Comparison of ENCODE assay signal across 8 cellular contexts in genomic region chr13:108915095-108915633, GRCh38.
A peak's percentile ranks its signal among the peaks of the same experiment; 100 is the strongest.
DNase-seq lines count a peak whose midpoint lies in the region; ATAC-seq and TF ChIP-seq lines count a peak whose summit lies in the region.

No MANE protein-coding gene starts in this region.

- H3K4me1 ChIP-seq in Loucy (ENCODE audit: insufficient read depth, low read length, poor library complexity, severe bottlenecking): no peaks in the 10 kb centered on the region
- peaks cover 35 to 53% of the 10 kb centered on the region in 2 donors for H3K4me1 ChIP-seq in adrenal gland (replicated peaks in 1 of 2)
- no peaks in the 10 kb centered on the region for H3K4me1 ChIP-seq in urinary bladder (ENCODE audit: insufficient read depth)

- no peaks in the 10 kb centered on the region for H4K20me1 ChIP-seq in Loucy (ENCODE audit: insufficient read depth, low read length, poor library complexity, severe bottlenecking)

- no peaks in the 10 kb centered on the region for H3K9me2 ChIP-seq in Loucy (replicated peaks; ENCODE audit: low read depth, low read length)

- H3K36me3 ChIP-seq in Loucy (ENCODE audit: insufficient read depth, low read length): no peaks in the 10 kb centered on the region
- H3K36me3 ChIP-seq in adrenal gland (replicated peaks in 1 of 2): no peaks in the 10 kb centered on the region
- H3K36me3 ChIP-seq in urinary bladder (ENCODE audit: insufficient read depth): no peaks in the 10 kb centered on the region

- H3K4me3 ChIP-seq in GM12875 (ENCODE audit: low read depth, low read length) (no peak overlapping the region), Loucy (ENCODE audit: low read length, poor library complexity, severe bottlenecking) (peak overlapping the region; percentile 10), adrenal gland (peak overlapping the region in 2 of 4 donors; percentile 10 to 39), urinary bladder (ENCODE audit: low read depth, low read length) (no peak overlapping the region)

- peak; percentile 83 for TF ChIP-seq CTCF in AG09319 (IDR thresholded peaks at IDR 0.05; ENCODE audit: low read depth, low read length)
- TF ChIP-seq CTCF in GM12875 (IDR thresholded peaks at IDR 0.05; ENCODE audit: borderline replicate concordance, insufficient read depth, low read depth, low read length): peak; percentile 6; the same call in 1 of the 2 replicates
- peak; percentile 53 for TF ChIP-seq CTCF in Loucy (conservative IDR thresholded peaks at IDR 0.05; ENCODE audit: low read length)
- TF ChIP-seq CTCF in adrenal gland (IDR thresholded peaks at IDR 0.05): peak in 5 of 6 experiments; percentile 56 to 91 (median 73)

- no peaks in the 10 kb centered on the region for H3K9me3 ChIP-seq in Loucy (ENCODE audit: insufficient read depth, low read depth, low read length)
- H3K9me3 ChIP-seq in adrenal gland (replicated peaks in 1 of 3): no peaks in the 10 kb centered on the region

- intact Hi-C loops in adrenal gland (cut with DNase I): no loop called here

- no peak for TF ChIP-seq POLR2A in adrenal gland (IDR thresholded peaks at IDR 0.05)

- H3F3A ChIP-seq in Loucy (ENCODE audit: low read depth): no peaks in the 10 kb centered on the region

- peak overlapping the region; percentile 48 for H3K4me2 ChIP-seq in Loucy (ENCODE audit: low read depth, low read length, poor library complexity, severe bottlenecking)

- H2AFZ ChIP-seq in Loucy (ENCODE audit: low read length): peak overlapping the region; percentile 70

- ATAC-seq in left lobe of liver: peak; percentile 53

- H3K79me2 ChIP-seq in Loucy (ENCODE audit: insufficient read depth, low read length): no peaks in the 10 kb centered on the region

- WGBS in adrenal gland, 4 donors: 7 to 13% (median 10%) methylated on average over 7 of the region's 7 CpGs
- 14% methylated on average over 7 of the region's 7 CpGs for WGBS in urinary bladder

- DNase-seq in AG09319 (ENCODE audit: extremely low read depth, low read depth) (no peak), adrenal gland (peak; percentile 42 to 70 (median 48)), left lobe of liver (ENCODE audit: low spot score) (no peak), NCI-H69 (lab: John Stamatoyannopoulos, UW) (no peak)
- no peak for DNase-seq in effector CD8-positive, alpha-beta T cell (lab: John Stamatoyannopoulos, UW)

- no peak overlapping the region for H3K9ac ChIP-seq in Loucy (ENCODE audit: low read depth, low read length, poor library complexity, severe bottlenecking)

- no peaks in the 10 kb centered on the region for H3K27me3 ChIP-seq in Loucy (ENCODE audit: insufficient read depth, low read length, poor library complexity, severe bottlenecking)
- no peaks in the 10 kb centered on the region for H3K27me3 ChIP-seq in adrenal gland

- H3K27ac ChIP-seq in adrenal gland (peak overlapping the region; percentile 82 to 100 (median 96)), urinary bladder (ENCODE audit: low read depth) (peak overlapping the region; percentile 44)

Comparison
In these comparisons a context has a peak if more than half of its experiments do, and no peak if none do; other contexts are left out.
1. DNase-seq: peak in adrenal gland (7 of 7); none in AG09319 (single experiment), left lobe of liver (single experiment), effector CD8-positive, alpha-beta T cell (single experiment) and NCI-H69 (single experiment).
2. CTCF ChIP-seq: peak in every context shown above with its lines; median percentile 83 in AG09319; 73 in adrenal gland; 53 in Loucy; 6 in GM12875.